Comparison of ENCODE assay signal across 10 cellular contexts in genomic region chr7:94907026-94907419, GRCh38. TPM values are rescaled to one million over a fixed set of nuclear protein-coding genes. Genes with fewer than 3 reads are reported as not detected.
DNase-seq lines count a peak whose midpoint lies in the region; ATAC-seq and TF ChIP-seq lines count a peak whose summit lies in the region.
"Had no signal": no experiment of that assay in that cellular context is flagged by ENCODE, and none has a peak within 500 bp of the region (broad histone marks: within the 10 kb centered on the region; RNA-seq: fewer than 3 reads in every experiment).

No MANE protein-coding gene starts in this region.

- CTCF ChIA-PET in Caco-2 (lab: Charles Lee) (no interaction called here), T-cell (lab: Charles Lee) (no interaction called here)

- peak overlapping the region; percentile 79 for H3K4me3 Mint-ChIP-seq in Caco-2 (ENCODE audit: unreplicated experiment)
- H3K4me3 Mint-ChIP-seq in T-cell = peak overlapping the region; percentile 13 to 28 (median 21)

- WGBS in iPS DF 6.9 (ENCODE audit: insufficient coverage, insufficient read length) = no CpG with 5 or more reads among the region's 5 CpGs

- no peaks in the 10 kb centered on the region for H3K36me3 Mint-ChIP-seq in Caco-2 (ENCODE audit: insufficient read depth, unreplicated experiment)
- no peaks in the 10 kb centered on the region for H3K36me3 Mint-ChIP-seq in T-cell

- H3K27me3 Mint-ChIP-seq in Caco-2 (ENCODE audit: insufficient read depth, unreplicated experiment) (no peaks in the 10 kb centered on the region), T-cell (peaks cover 37 to 42% of the 10 kb centered on the region in 2 donors)

- POLR2A ChIA-PET in Caco-2 (lab: Charles Lee) = no interaction called here
- POLR2A ChIA-PET in T-cell (lab: Charles Lee) = no interaction called here

- peak overlapping the region; percentile 79 for H3K4me3 ChIP-seq in Caco-2 (ENCODE audit: low read depth, low read length)
- peak overlapping the region; percentile 47; the same call in 1 of the 2 replicates for H3K4me3 ChIP-seq in iPS DF 6.9 (ENCODE audit: low read length)

- no peaks in the 10 kb centered on the region for H3K9me3 Mint-ChIP-seq in Caco-2 (ENCODE audit: unreplicated experiment)
- H3K9me3 Mint-ChIP-seq in T-cell = no peaks in the 10 kb centered on the region

- TF ChIP-seq CTCF in Caco-2 (IDR thresholded peaks at IDR 0.05; ENCODE audit: insufficient read depth in 1 of 2, low read depth in 1 of 2, low read length in 1 of 2, severe bottlenecking in 1 of 2, unreplicated experiment in 1 of 2) = no peak

- H3K27me3 ChIP-seq in Caco-2 (replicated peaks; ENCODE audit: control insufficient read depth, insufficient read depth, low read length) = no peaks in the 10 kb centered on the region
- no peaks in the 10 kb centered on the region for H3K27me3 ChIP-seq in iPS DF 6.9 (ENCODE audit: control insufficient read depth, insufficient read depth, low read length)
- H3K27me3 ChIP-seq: vagina had no signal

- H3K27ac Mint-ChIP-seq in Caco-2 (ENCODE audit: unreplicated experiment) (no peak overlapping the region), T-cell (no peak overlapping the region)

- H3K27ac ChIP-seq in iPS DF 6.9 (ENCODE audit: low read length) = no peak overlapping the region
- H3K27ac ChIP-seq: vagina had no signal

- no peak for ATAC-seq in T-cell (replicated peaks in 1 of 4)
- no peak for ATAC-seq in GM19023 (IDR thresholded peaks at IDR 0.05; ENCODE audit: unreplicated experiment)

- peaks cover 10% of the 10 kb centered on the region for H3K4me1 ChIP-seq in Caco-2
- peaks cover 1% of the 10 kb centered on the region; the same call in 1 of the 2 replicates for H3K4me1 ChIP-seq in iPS DF 6.9 (ENCODE audit: control insufficient read depth, insufficient read depth, low read length)

- no peaks in the 10 kb centered on the region for H3K4me1 Mint-ChIP-seq in Caco-2 (ENCODE audit: low read depth, unreplicated experiment)
- peaks cover 6 to 15% (median 7%) of the 10 kb centered on the region in 3 donors for H3K4me1 Mint-ChIP-seq in T-cell

- no peak for DNase-seq in Caco-2
- no peak for DNase-seq in T-cell
- no peak for DNase-seq in iPS DF 6.9 (ENCODE audit: low read depth, low spot score)
- DNase-seq in pons (ENCODE audit: low spot score) = peak; percentile 20
- no peak for DNase-seq in central memory CD4-positive, alpha-beta T cell
- DNase-seq in activated CD4-positive, alpha-beta T cell treated with anti-CD3 and anti-CD28 coated beads for 1 hour = no peak
- no peak for DNase-seq in activated CD8-positive, alpha-beta memory T cell treated with anti-CD3 and anti-CD28 coated beads for 24 hours
- DNase-seq: DND-41 had no signal

- intact Hi-C loops in Caco-2 (cut with micrococcal nuclease; ENCODE audit: unreplicated experiment) = loop anchor here (1.0 to 10.0 kb wide), 4 partner anchors 138 to 462 kb away; no protein-coding TSS in a partner anchor

- H3K9me3 ChIP-seq in Caco-2 (no peaks in the 10 kb centered on the region), iPS DF 6.9 (ENCODE audit: control insufficient read depth, insufficient read depth, low read length) (no peaks in the 10 kb centered on the region)
- H3K9me3 ChIP-seq: vagina had no signal

- H3K36me3 ChIP-seq in Caco-2 (ENCODE audit: control insufficient read depth, insufficient read depth, low read length) (no peaks in the 10 kb centered on the region), iPS DF 6.9 (ENCODE audit: control insufficient read depth, insufficient read depth, low read length) (no peaks in the 10 kb centered on the region; the same call in 1 of the 2 replicates)
- H3K36me3 ChIP-seq: vagina had no signal

- BruUV-seq in Caco-2 (replicated peaks; lab: Mats Ljungman, UMichigan) = no TSS peak

RNA-seq across cellular contexts. Expression of gene PPP1R9A, which starts 0.4 kb away (rescaled TPM):
- 37.2 and 37.4 TPM in 2 replicates for total RNA-seq in Caco-2 (2022)
- under 1 TPM in 3 of 5 donors, not detected in 2; 0.10 to 0.23 (median 0.13) TPM for total RNA-seq in T-cell

Comparison
In these comparisons a context has a peak if more than half of its experiments do, and no peak if none do; other contexts are left out.
1. RNA of gene PPP1R9A, which starts 0.4 kb away (total RNA-seq): 37.2 to 37.4 TPM in Caco-2; 0.10 to 0.23 TPM in T-cell; every median in the first group is over 10 times any median in the second.